39 cellular contexts compared by ENCODE assay signal in the genomic region with DNA sequence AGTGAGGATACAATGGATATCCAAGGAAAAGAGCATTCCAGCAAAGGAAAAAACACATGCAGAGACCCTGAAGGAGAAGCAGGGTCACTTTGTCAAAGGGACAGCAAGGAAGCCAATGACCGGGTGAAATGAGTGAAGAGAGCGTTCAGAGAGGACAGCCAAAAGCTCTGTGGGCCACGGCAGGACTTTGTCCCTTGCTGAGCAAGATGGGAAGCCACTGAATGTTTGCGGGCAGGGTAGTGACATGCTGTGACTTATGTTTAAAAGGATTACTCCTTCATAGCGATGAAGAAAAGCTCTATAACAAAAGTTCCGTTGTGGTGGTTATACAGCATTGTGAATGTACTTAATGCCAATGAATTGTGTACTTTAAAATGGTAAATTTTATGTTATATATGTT. TPM values are rescaled to one million over a fixed set of nuclear protein-coding genes. Genes with fewer than 3 reads are reported as not detected.
"Had no signal": no experiment of that assay in that cellular context is flagged by ENCODE, and none has a peak within 500 bp of the region (broad histone marks: within the 10 kb centered on the region; RNA-seq: fewer than 3 reads in every experiment).

No MANE protein-coding gene starts in this region.

- DNase-seq: activated B cell treated with CpG ODN at 0.5 μM for 24 hours; activated CD4-positive, alpha-beta memory T cell treated with anti-CD3 and anti-CD28 coated beads, Interleukin-2, amount 10 ng/mL, durations not matched to agents 7 days and 5 days; activated CD4-positive, alpha-beta T cell treated with anti-CD3 and anti-CD28 coated beads for 48 hours; activated CD4-positive, alpha-beta T cell treated with anti-CD3 and anti-CD28 coated beads, Interleukin-2, amount 10 ng/mL, durations not matched to agents 7 days and 5 days; activated CD4-positive, alpha-beta T cell treated with anti-CD3 and anti-CD28 coated beads, Interleukin-2, amount 50 U/mL, for 48 hours; activated CD4-positive, CD25-positive, alpha-beta regulatory T cell treated with anti-CD3 and anti-CD28 coated beads, Interleukin-2, amount 50 U/mL, for 72 hours; activated CD8-positive, alpha-beta memory T cell treated with anti-CD3 and anti-CD28 coated beads for 24 hours; activated CD8-positive, alpha-beta memory T cell treated with anti-CD3 and anti-CD28 coated beads, Interleukin-2, amount 10 ng/mL, durations not matched to agents 7 days and 5 days; activated CD8-positive, alpha-beta memory T cell treated with anti-CD3 and anti-CD28 coated beads, Interleukin-2, amount 50 U/mL, for 48 hours; activated CD8-positive, alpha-beta T cell treated with anti-CD3 and anti-CD28 coated beads, Interleukin-2, amount 10 ng/mL, durations not matched to agents 7 days and 5 days; activated effector memory CD4-positive, alpha-beta T cell treated with Interleukin-2 at 50 U/mL for 16 hours; activated gamma-delta T cell; activated naive CD4-positive, alpha-beta T cell treated with anti-CD3 and anti-CD28 coated beads, Interleukin-2, amount 10 ng/mL, durations not matched to agents 7 days and 5 days; activated naive CD4-positive, alpha-beta T cell treated with Interleukin-2 at 50 U/mL for 16 hours; activated naive CD8-positive, alpha-beta T cell treated with anti-CD3 and anti-CD28 coated beads, Interleukin-2, amount 10 ng/mL, durations not matched to agents 7 days and 5 days; activated naive CD8-positive, alpha-beta T cell treated with anti-CD3 and anti-CD28 coated beads, Interleukin-2, amount 50 U/mL, for 24 hours; activated T-cell treated with anti-CD3 and anti-CD28 coated beads, Interleukin-2, amount 50 U/mL, for 24 hours; activated T-cell treated with anti-CD3 and anti-CD28 coated beads, Interleukin-2, amount 50 U/mL, for 48 hours; amygdala; anterior cingulate cortex; caudate nucleus; cerebellar nuclear complex; T-helper 1 cell; T-helper 2 cell; T-helper 9 cell had no signal

- H3K4me3 Mint-ChIP-seq: activated B cell treated with CpG ODN at 0.5 μM for 24 hours; activated CD4-positive, alpha-beta memory T cell treated with anti-CD3 and anti-CD28 coated beads, Interleukin-2, amount 10 ng/mL, durations not matched to agents 7 days and 5 days; activated CD4-positive, alpha-beta T cell treated with anti-CD3 and anti-CD28 coated beads, Interleukin-2, amount 10 ng/mL, durations not matched to agents 7 days and 5 days; activated CD8-positive, alpha-beta memory T cell treated with anti-CD3 and anti-CD28 coated beads, Interleukin-2, amount 10 ng/mL, durations not matched to agents 7 days and 5 days; activated CD8-positive, alpha-beta T cell treated with anti-CD3 and anti-CD28 coated beads, Interleukin-2, amount 10 ng/mL, durations not matched to agents 7 days and 5 days; activated naive CD4-positive, alpha-beta T cell treated with anti-CD3 and anti-CD28 coated beads, Interleukin-2, amount 10 ng/mL, durations not matched to agents 7 days and 5 days; activated naive CD4-positive, alpha-beta T cell treated with anti-CD3 and anti-CD28 coated beads, Interleukin-2, amount 50 U/mL, for 24 hours; activated naive CD8-positive, alpha-beta T cell; activated naive CD8-positive, alpha-beta T cell treated with anti-CD3 and anti-CD28 coated beads, Interleukin-2, amount 10 ng/mL, durations not matched to agents 7 days and 5 days; activated naive CD8-positive, alpha-beta T cell treated with anti-CD3 and anti-CD28 coated beads, Interleukin-2, amount 50 U/mL, for 24 hours; activated T-cell treated with anti-CD3 and anti-CD28 coated beads, Interleukin-2, amount 50 U/mL, for 24 hours; brain; central memory CD8-positive, alpha-beta T cell; T-helper 1 cell treated with Interleukin-12 subunit alpha and Interleukin-12 subunit beta and Interleukin-4 antibody, amounts not matched to agents 30 μg/mL and 1 μg/mL, for 36 hours; T-helper 2 cell treated with Interferon-gamma antibody and Interleukin-4, amounts not matched to agents 5 μg/mL and 100 μg/mL, for 36 hours had no signal

- H3K9me3 ChIP-seq: ascending aorta had no signal

- ATAC-seq: activated CD8-positive, alpha-beta memory T cell treated with anti-CD3 and anti-CD28 coated beads, Interleukin-2, amount 10 ng/mL, durations not matched to agents 7 days and 5 days; activated CD8-positive, alpha-beta T cell treated with anti-CD3 and anti-CD28 coated beads, Interleukin-2, amount 10 ng/mL, durations not matched to agents 7 days and 5 days; activated naive CD8-positive, alpha-beta T cell treated with anti-CD3 and anti-CD28 coated beads, Interleukin-2, amount 50 U/mL, for 24 hours had no signal

- FAIRE-seq: bronchial epithelial cell, TTC549 had no signal

- H3K4me1 ChIP-seq: ascending aorta had no signal

- H3K36me3 ChIP-seq: cardiac muscle cell had no signal

- H3K27ac Mint-ChIP-seq: activated B cell treated with CpG ODN at 0.5 μM for 24 hours; activated CD4-positive, alpha-beta memory T cell treated with anti-CD3 and anti-CD28 coated beads, Interleukin-2, amount 10 ng/mL, durations not matched to agents 7 days and 5 days; activated CD4-positive, alpha-beta T cell treated with anti-CD3 and anti-CD28 coated beads, Interleukin-2, amount 10 ng/mL, durations not matched to agents 7 days and 5 days; activated CD8-positive, alpha-beta memory T cell treated with anti-CD3 and anti-CD28 coated beads, Interleukin-2, amount 10 ng/mL, durations not matched to agents 7 days and 5 days; activated CD8-positive, alpha-beta T cell treated with anti-CD3 and anti-CD28 coated beads, Interleukin-2, amount 10 ng/mL, durations not matched to agents 7 days and 5 days; activated naive CD4-positive, alpha-beta T cell treated with anti-CD3 and anti-CD28 coated beads, Interleukin-2, amount 10 ng/mL, durations not matched to agents 7 days and 5 days; activated naive CD4-positive, alpha-beta T cell treated with anti-CD3 and anti-CD28 coated beads, Interleukin-2, amount 50 U/mL, for 24 hours; activated naive CD8-positive, alpha-beta T cell; activated naive CD8-positive, alpha-beta T cell treated with anti-CD3 and anti-CD28 coated beads, Interleukin-2, amount 10 ng/mL, durations not matched to agents 7 days and 5 days; activated naive CD8-positive, alpha-beta T cell treated with anti-CD3 and anti-CD28 coated beads, Interleukin-2, amount 50 U/mL, for 24 hours; activated T-cell treated with anti-CD3 and anti-CD28 coated beads, Interleukin-2, amount 50 U/mL, for 24 hours; activated T-helper 2 cell treated with anti-CD3 and anti-CD28 coated beads, Interferon-gamma antibody, Interleukin-2, Interleukin-4, amounts not matched to agents 10 μg/mL and 5 μg/mL and 100 μg/mL, durations not matched to agents 14 hours and 24 hours and 36 hours; T-helper 1 cell treated with Interleukin-12 subunit alpha and Interleukin-12 subunit beta and Interleukin-4 antibody, amounts not matched to agents 30 μg/mL and 1 μg/mL, for 36 hours; T-helper 2 cell treated with Interferon-gamma antibody and Interleukin-4, amounts not matched to agents 5 μg/mL and 100 μg/mL, for 36 hours had no signal

- H3K27me3 Mint-ChIP-seq: brain had no signal

- H3K27ac ChIP-seq: ascending aorta, cardiac muscle cell, VCaP had no signal

- H3K4me1 Mint-ChIP-seq: activated B cell treated with CpG ODN at 0.5 μM for 24 hours; central memory CD8-positive, alpha-beta T cell had no signal

- H3K4me3 ChIP-seq: ascending aorta, cardiac muscle cell had no signal

- H3K27me3 ChIP-seq: ascending aorta had no signal

- H3K36me3 Mint-ChIP-seq: activated CD8-positive, alpha-beta memory T cell treated with anti-CD3 and anti-CD28 coated beads, Interleukin-2, amount 10 ng/mL, durations not matched to agents 7 days and 5 days; activated naive CD4-positive, alpha-beta T cell treated with anti-CD3 and anti-CD28 coated beads, Interleukin-2, amount 10 ng/mL, durations not matched to agents 7 days and 5 days; activated naive CD4-positive, alpha-beta T cell treated with anti-CD3 and anti-CD28 coated beads, Interleukin-2, amount 50 U/mL, for 24 hours; activated naive CD8-positive, alpha-beta T cell; activated naive CD8-positive, alpha-beta T cell treated with anti-CD3 and anti-CD28 coated beads, Interleukin-2, amount 10 ng/mL, durations not matched to agents 7 days and 5 days had no signal

- H3K9me3 Mint-ChIP-seq: activated B cell treated with CpG ODN at 0.5 μM for 24 hours; activated CD4-positive, alpha-beta memory T cell treated with anti-CD3 and anti-CD28 coated beads, Interleukin-2, amount 10 ng/mL, durations not matched to agents 7 days and 5 days; activated CD4-positive, alpha-beta T cell treated with anti-CD3 and anti-CD28 coated beads, Interleukin-2, amount 10 ng/mL, durations not matched to agents 7 days and 5 days; activated naive CD4-positive, alpha-beta T cell treated with anti-CD3 and anti-CD28 coated beads, Interleukin-2, amount 10 ng/mL, durations not matched to agents 7 days and 5 days; activated naive CD4-positive, alpha-beta T cell treated with anti-CD3 and anti-CD28 coated beads, Interleukin-2, amount 50 U/mL, for 24 hours; activated naive CD8-positive, alpha-beta T cell treated with anti-CD3 and anti-CD28 coated beads, Interleukin-2, amount 10 ng/mL, durations not matched to agents 7 days and 5 days; activated naive CD8-positive, alpha-beta T cell treated with anti-CD3 and anti-CD28 coated beads, Interleukin-2, amount 50 U/mL, for 24 hours; activated T-cell treated with anti-CD3 and anti-CD28 coated beads, Interleukin-2, amount 50 U/mL, for 24 hours; activated T-helper 2 cell treated with anti-CD3 and anti-CD28 coated beads, Interferon-gamma antibody, Interleukin-2, Interleukin-4, amounts not matched to agents 10 μg/mL and 5 μg/mL and 100 μg/mL, durations not matched to agents 14 hours and 24 hours and 36 hours; brain; central memory CD8-positive, alpha-beta T cell; T-helper 1 cell treated with Interleukin-12 subunit alpha and Interleukin-12 subunit beta and Interleukin-4 antibody, amounts not matched to agents 30 μg/mL and 1 μg/mL, for 36 hours; T-helper 2 cell treated with Interferon-gamma antibody and Interleukin-4, amounts not matched to agents 5 μg/mL and 100 μg/mL, for 36 hours had no signal

RNA-seq across cellular contexts. Expression of a gene that starts 16.5 kb away (rescaled TPM):
- total RNA-seq: activated B cell treated with CpG ODN at 0.5 μM for 24 hours; activated CD4-positive, alpha-beta memory T cell treated with anti-CD3 and anti-CD28 coated beads, Interleukin-2, amount 10 ng/mL, durations not matched to agents 7 days and 5 days; activated CD4-positive, alpha-beta T cell treated with anti-CD3 and anti-CD28 coated beads, Interleukin-2, amount 10 ng/mL, durations not matched to agents 7 days and 5 days; activated CD8-positive, alpha-beta memory T cell treated with anti-CD3 and anti-CD28 coated beads, Interleukin-2, amount 10 ng/mL, durations not matched to agents 7 days and 5 days; activated CD8-positive, alpha-beta T cell treated with anti-CD3 and anti-CD28 coated beads, Interleukin-2, amount 10 ng/mL, durations not matched to agents 7 days and 5 days; activated naive CD8-positive, alpha-beta T cell treated with anti-CD3 and anti-CD28 coated beads, Interleukin-2, amount 10 ng/mL, durations not matched to agents 7 days and 5 days; activated T-helper 2 cell treated with anti-CD3 and anti-CD28 coated beads, Interferon-gamma antibody, Interleukin-2, Interleukin-4, amounts not matched to agents 10 μg/mL and 5 μg/mL and 100 μg/mL, durations not matched to agents 14 hours and 24 hours and 36 hours; ascending aorta; bronchial epithelial cell; cardiac muscle cell; chondrocyte had no signal
- polyA plus RNA-seq: adipose tissue, cardiac muscle cell had no signal
